In the genomic region with DNA sequence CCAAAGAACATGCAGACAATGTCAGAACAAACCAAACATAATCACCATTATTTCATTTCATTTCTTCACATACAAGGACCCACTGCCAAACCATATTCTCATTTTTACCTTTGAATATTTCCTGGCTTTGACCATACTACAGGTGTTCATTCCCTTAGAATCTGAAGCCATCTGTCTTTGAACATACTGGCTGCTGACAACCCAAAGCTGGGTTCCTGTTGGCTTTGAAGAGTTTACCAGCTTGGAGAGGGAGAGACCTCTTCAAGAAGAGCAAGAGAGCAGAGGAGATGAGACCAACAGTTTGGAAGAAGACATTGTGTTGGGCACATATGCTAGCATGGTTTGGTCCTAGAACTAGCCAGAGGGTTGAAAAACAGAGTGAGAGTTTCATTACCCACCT, we compare ENCODE assay signal across 9 cellular contexts.
"Had no signal": no experiment of that assay in that cellular context is flagged by ENCODE, and none has a peak within 500 bp of the region (broad histone marks: within the 10 kb centered on the region; RNA-seq: fewer than 3 reads in every experiment).

No MANE protein-coding gene starts in this region.

- ATAC-seq: GM23338, HCT116, HepG2 had no signal

- H3K27ac ChIP-seq: KMS-11 had no signal

- H3K36me3 ChIP-seq: HAP-1 had no signal

- H3K4me2 ChIP-seq: GM23338, KMS-11 had no signal

- H3K4me1 ChIP-seq: HAP-1 had no signal

- H3K9ac ChIP-seq: KMS-11 had no signal

- H3K9me3 ChIP-seq: HAP-1 had no signal

- DNase-seq: HFFc6, KBM-7 had no signal

- H3K4me3 ChIP-seq: GM23338, HAP-1 had no signal

- FAIRE-seq: H1, H54, HepG2 had no signal
